In genomic region chr21:45456014-45456835, GRCh38 we compare ENCODE assay signal across 13 cellular contexts. TPM values are rescaled to one million over a fixed set of nuclear protein-coding genes. Genes with fewer than 3 reads are reported as not detected.
DNase-seq lines count a peak whose midpoint lies in the region; ATAC-seq lines count a peak whose summit lies in the region.
"Had no signal": no experiment of that assay in that cellular context is flagged by ENCODE, and none has a peak within 500 bp of the region (broad histone marks: within the 10 kb centered on the region; RNA-seq: fewer than 3 reads in every experiment).

No MANE protein-coding gene starts in this region.

- peak; percentile 18 for ATAC-seq in stimulated activated naive CD8-positive, alpha-beta T cell treated with anti-CD3 and anti-CD28 coated beads, Interleukin-15, amount 100 ng/mL, for 72 hours
- no peak for ATAC-seq in stimulated activated naive CD8-positive, alpha-beta T cell treated with anti-CD3 and anti-CD28 coated beads, Interleukin-15, Interleukin-2, amounts not matched to agents 100 U/mL and 50 U/mL, for 24 hours
- peak; percentile 26 for ATAC-seq in Right ventricle myocardium superior (ENCODE audit: poor library complexity)
- no peak for ATAC-seq in GM19452 (IDR thresholded peaks at IDR 0.05; ENCODE audit: unreplicated experiment)
- ATAC-seq in GM18502 (IDR thresholded peaks at IDR 0.05; ENCODE audit: poor library complexity, unreplicated experiment) = no peak
- ATAC-seq in GM21526 (IDR thresholded peaks at IDR 0.05; ENCODE audit: low FRiP score, unreplicated experiment) = no peak

- no peaks in the 10 kb centered on the region for H3K9me3 Mint-ChIP-seq in stimulated activated naive CD8-positive, alpha-beta T cell treated with anti-CD3 and anti-CD28 coated beads, Interleukin-15, amount 100 ng/mL, for 72 hours
- H3K9me3 Mint-ChIP-seq: natural killer cell had no signal

- H3K27ac Mint-ChIP-seq in stimulated activated naive CD8-positive, alpha-beta T cell treated with anti-CD3 and anti-CD28 coated beads, Interleukin-15, amount 100 ng/mL, for 72 hours = no peak overlapping the region
- H3K27ac Mint-ChIP-seq: activated CD4-positive, alpha-beta memory T cell treated with anti-CD3 and anti-CD28 coated beads for 36 hours; natural killer cell had no signal

- no peaks in the 10 kb centered on the region for H3K4me1 Mint-ChIP-seq in stimulated activated naive CD8-positive, alpha-beta T cell treated with anti-CD3 and anti-CD28 coated beads, Interleukin-15, amount 100 ng/mL, for 72 hours

- no peak for DNase-seq in stimulated activated naive CD8-positive, alpha-beta T cell treated with anti-CD3 and anti-CD28 coated beads, Interleukin-15, amount 100 ng/mL, for 72 hours
- no peak for DNase-seq in stimulated activated naive CD8-positive, alpha-beta T cell treated with anti-CD3 and anti-CD28 coated beads, Interleukin-15, Interleukin-2, amounts not matched to agents 100 U/mL and 50 U/mL, for 24 hours
- DNase-seq in Right ventricle myocardium superior = peak; percentile 55
- DNase-seq in posterior vena cava (ENCODE audit: low spot score) = peak; percentile 81
- no peak for DNase-seq in NCI-H2107 (lab: John Stamatoyannopoulos, UW)
- DNase-seq: activated CD4-positive, alpha-beta memory T cell treated with anti-CD3 and anti-CD28 coated beads for 36 hours; effector memory CD4-positive, alpha-beta T cell; natural killer cell; NCI-H510A; T1000 had no signal

- intact Hi-C loops in Right ventricle myocardium superior (cut with DNase I) = no loop called here
- intact Hi-C loops in posterior vena cava (cut with DNase I) = no loop called here

- H3K4me3 Mint-ChIP-seq in stimulated activated naive CD8-positive, alpha-beta T cell treated with anti-CD3 and anti-CD28 coated beads, Interleukin-15, amount 100 ng/mL, for 72 hours = no peak overlapping the region
- H3K4me3 Mint-ChIP-seq: activated CD4-positive, alpha-beta memory T cell treated with anti-CD3 and anti-CD28 coated beads for 36 hours; natural killer cell had no signal

- H3K27me3 Mint-ChIP-seq in stimulated activated naive CD8-positive, alpha-beta T cell treated with anti-CD3 and anti-CD28 coated beads, Interleukin-15, amount 100 ng/mL, for 72 hours = no peaks in the 10 kb centered on the region

RNA-seq across cellular contexts. Expression of gene COL18A1, which starts 51.3 kb away (rescaled TPM):
- total RNA-seq in Right ventricle myocardium superior (44.2 TPM), posterior vena cava (100 to 1,000 TPM; 117 to 133 TPM)

Comparison
In these comparisons a context has a peak if more than half of its experiments do, and no peak if none do; other contexts are left out.
1. ATAC-seq: peak in stimulated activated naive CD8-positive, alpha-beta T cell treated with anti-CD3 and anti-CD28 coated beads, Interleukin-15, amount 100 ng/mL, for 72 hours (single experiment) and Right ventricle myocardium superior (single experiment); none in stimulated activated naive CD8-positive, alpha-beta T cell treated with anti-CD3 and anti-CD28 coated beads, Interleukin-15, Interleukin-2, amounts not matched to agents 100 U/mL and 50 U/mL, for 24 hours (single experiment), GM19452 (single experiment), GM18502 (single experiment) and GM21526 (single experiment).
2. DNase-seq: peak in Right ventricle myocardium superior (single experiment) and posterior vena cava (single experiment); none in stimulated activated naive CD8-positive, alpha-beta T cell treated with anti-CD3 and anti-CD28 coated beads, Interleukin-15, amount 100 ng/mL, for 72 hours (0 of 2), stimulated activated naive CD8-positive, alpha-beta T cell treated with anti-CD3 and anti-CD28 coated beads, Interleukin-15, Interleukin-2, amounts not matched to agents 100 U/mL and 50 U/mL, for 24 hours (single experiment) and NCI-H2107 (single experiment).